ENCODE assay signal across 11 cellular contexts in the genomic region with DNA sequence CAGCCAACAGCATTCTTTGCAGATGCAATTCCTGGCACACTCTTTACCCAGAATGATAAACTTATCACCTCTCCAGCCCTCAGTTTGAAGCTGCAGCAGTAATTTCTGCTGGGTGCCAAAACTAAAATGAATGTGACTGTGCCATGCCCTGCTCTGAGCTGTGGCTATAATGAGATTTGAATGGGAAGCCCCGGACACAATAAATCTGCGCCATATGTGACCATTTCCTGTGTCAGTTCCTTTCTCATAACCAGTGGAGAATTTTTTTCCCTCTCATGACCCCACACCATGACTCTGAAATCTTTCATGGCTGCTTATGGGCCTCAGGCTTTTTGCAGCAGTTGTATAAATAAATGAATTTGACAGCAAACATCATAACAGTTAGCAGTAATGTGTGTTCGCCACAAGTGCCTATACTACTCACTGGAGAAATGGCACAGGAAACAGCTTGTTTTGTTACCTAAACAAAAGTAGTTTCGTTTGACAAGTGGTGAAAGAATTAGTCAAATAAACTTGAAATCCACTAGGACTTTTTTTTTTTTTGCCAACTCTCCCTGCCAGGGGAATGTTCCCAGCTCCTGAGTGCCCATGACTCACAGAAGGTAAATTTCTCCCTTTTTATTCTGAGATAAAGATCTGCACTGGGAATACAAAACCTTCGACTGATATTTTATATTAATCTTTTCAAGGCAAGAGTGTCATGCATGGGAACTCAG.
DNase-seq lines count a peak whose midpoint lies in the region; ATAC-seq and TF ChIP-seq lines count a peak whose summit lies in the region.
"Had no signal": no experiment of that assay in that cellular context is flagged by ENCODE, and none has a peak within 500 bp of the region (broad histone marks: within the 10 kb centered on the region; RNA-seq: fewer than 3 reads in every experiment).

No MANE protein-coding gene starts in this region.

- H3K27ac ChIP-seq in esophagus muscularis mucosa (replicated peaks in 1 of 4) (no peak overlapping the region), prostate gland (no peak overlapping the region)
- H3K27ac ChIP-seq: psoas muscle had no signal

- H3K4me3 ChIP-seq in esophagus muscularis mucosa = no peak overlapping the region
- H3K4me3 ChIP-seq in prostate gland = no peak overlapping the region
- H3K4me3 ChIP-seq: psoas muscle had no signal

- DNase-seq in left ventricle myocardium superior (no peak), midbrain (lab: John Stamatoyannopoulos, UW) (no peak), esophagus muscularis mucosa (ENCODE audit: extremely low spot score) (no peak), prostate gland (ENCODE audit: low spot score) (no peak)
- DNase-seq: activated CD4-positive, alpha-beta T cell treated with anti-CD3 and anti-CD28 coated beads, Interleukin-2, amount 50 U/mL, for 48 hours; EL; psoas muscle had no signal

- WGBS in esophagus muscularis mucosa = 21% methylated on average over 5 of the region's 5 CpGs
- WGBS in prostate gland = 21% methylated on average over 5 of the region's 5 CpGs

- TF ChIP-seq POLR2A in esophagus muscularis mucosa (IDR thresholded peaks at IDR 0.05; ENCODE audit: low read depth) = no peak
- no peak for TF ChIP-seq POLR2A in prostate gland (IDR thresholded peaks at IDR 0.05)

- intact Hi-C loops in left ventricle myocardium superior (cut with micrococcal nuclease) (no loop called here), esophagus muscularis mucosa (cut with DNase I) (no loop called here), prostate gland (cut with DNase I) (no loop called here)

- H3K9me3 ChIP-seq in esophagus muscularis mucosa = no peaks in the 10 kb centered on the region
- no peaks in the 10 kb centered on the region for H3K9me3 ChIP-seq in prostate gland
- H3K9me3 ChIP-seq: psoas muscle had no signal

- H3K27me3 ChIP-seq in esophagus muscularis mucosa = no peaks in the 10 kb centered on the region
- no peaks in the 10 kb centered on the region for H3K27me3 ChIP-seq in prostate gland (replicated peaks; ENCODE audit: insufficient read depth)

- ATAC-seq in GM18517 (IDR thresholded peaks at IDR 0.05; ENCODE audit: unreplicated experiment) (peak; percentile 83), GM21723 (IDR thresholded peaks at IDR 0.05; ENCODE audit: unreplicated experiment) (peak; percentile 86), HG03565 (IDR thresholded peaks at IDR 0.05; ENCODE audit: unreplicated experiment) (peak; percentile 72), left ventricle myocardium superior (peak; percentile 98), GM19035 (IDR thresholded peaks at IDR 0.05; ENCODE audit: unreplicated experiment) (no peak)
- ATAC-seq: psoas muscle had no signal

- TF ChIP-seq CTCF in esophagus muscularis mucosa (IDR thresholded peaks at IDR 0.05) (no peak), prostate gland (IDR thresholded peaks at IDR 0.05) (no peak)

- H3K4me1 ChIP-seq in esophagus muscularis mucosa (peaks cover 0 to 11% (median 7%) of the 10 kb centered on the region in 4 donors), prostate gland (replicated peaks) (no peaks in the 10 kb centered on the region)
- H3K4me1 ChIP-seq: psoas muscle had no signal

- TF ChIP-seq EP300 in esophagus muscularis mucosa (IDR thresholded peaks at IDR 0.05) = no peak

- H3K36me3 ChIP-seq in esophagus muscularis mucosa = no peaks in the 10 kb centered on the region
- H3K36me3 ChIP-seq in prostate gland = no peaks in the 10 kb centered on the region
